1 cellular context compared by ENCODE assay signal in the genomic region with DNA sequence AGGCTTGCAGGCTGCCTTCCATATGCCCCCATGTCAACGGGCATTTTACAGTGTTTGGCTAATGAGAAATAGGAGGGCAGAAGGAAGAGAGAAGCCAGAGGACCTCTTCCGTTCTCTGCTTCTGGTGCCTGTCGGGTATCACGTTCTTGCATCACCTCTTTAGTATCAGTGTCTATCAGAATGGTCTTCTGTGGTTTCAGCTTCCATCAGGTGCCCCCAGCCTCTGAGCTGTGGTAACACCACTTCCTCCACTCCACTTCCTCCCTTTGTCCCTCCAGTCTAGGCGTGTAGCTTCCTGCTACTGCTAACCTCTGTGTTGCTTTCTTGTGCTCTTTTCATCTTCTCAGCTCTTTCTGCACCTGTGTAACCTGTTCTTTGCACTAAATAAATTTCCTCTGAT.
TF ChIP-seq lines count a peak whose summit lies in the region.

No MANE protein-coding gene starts in this region.

TF ChIP-seq in H1, 55 proteins besides CTCF, POLR2A, EP300 and RAD21 (continued from another document):
- TF ChIP-seq, protein P1, sequence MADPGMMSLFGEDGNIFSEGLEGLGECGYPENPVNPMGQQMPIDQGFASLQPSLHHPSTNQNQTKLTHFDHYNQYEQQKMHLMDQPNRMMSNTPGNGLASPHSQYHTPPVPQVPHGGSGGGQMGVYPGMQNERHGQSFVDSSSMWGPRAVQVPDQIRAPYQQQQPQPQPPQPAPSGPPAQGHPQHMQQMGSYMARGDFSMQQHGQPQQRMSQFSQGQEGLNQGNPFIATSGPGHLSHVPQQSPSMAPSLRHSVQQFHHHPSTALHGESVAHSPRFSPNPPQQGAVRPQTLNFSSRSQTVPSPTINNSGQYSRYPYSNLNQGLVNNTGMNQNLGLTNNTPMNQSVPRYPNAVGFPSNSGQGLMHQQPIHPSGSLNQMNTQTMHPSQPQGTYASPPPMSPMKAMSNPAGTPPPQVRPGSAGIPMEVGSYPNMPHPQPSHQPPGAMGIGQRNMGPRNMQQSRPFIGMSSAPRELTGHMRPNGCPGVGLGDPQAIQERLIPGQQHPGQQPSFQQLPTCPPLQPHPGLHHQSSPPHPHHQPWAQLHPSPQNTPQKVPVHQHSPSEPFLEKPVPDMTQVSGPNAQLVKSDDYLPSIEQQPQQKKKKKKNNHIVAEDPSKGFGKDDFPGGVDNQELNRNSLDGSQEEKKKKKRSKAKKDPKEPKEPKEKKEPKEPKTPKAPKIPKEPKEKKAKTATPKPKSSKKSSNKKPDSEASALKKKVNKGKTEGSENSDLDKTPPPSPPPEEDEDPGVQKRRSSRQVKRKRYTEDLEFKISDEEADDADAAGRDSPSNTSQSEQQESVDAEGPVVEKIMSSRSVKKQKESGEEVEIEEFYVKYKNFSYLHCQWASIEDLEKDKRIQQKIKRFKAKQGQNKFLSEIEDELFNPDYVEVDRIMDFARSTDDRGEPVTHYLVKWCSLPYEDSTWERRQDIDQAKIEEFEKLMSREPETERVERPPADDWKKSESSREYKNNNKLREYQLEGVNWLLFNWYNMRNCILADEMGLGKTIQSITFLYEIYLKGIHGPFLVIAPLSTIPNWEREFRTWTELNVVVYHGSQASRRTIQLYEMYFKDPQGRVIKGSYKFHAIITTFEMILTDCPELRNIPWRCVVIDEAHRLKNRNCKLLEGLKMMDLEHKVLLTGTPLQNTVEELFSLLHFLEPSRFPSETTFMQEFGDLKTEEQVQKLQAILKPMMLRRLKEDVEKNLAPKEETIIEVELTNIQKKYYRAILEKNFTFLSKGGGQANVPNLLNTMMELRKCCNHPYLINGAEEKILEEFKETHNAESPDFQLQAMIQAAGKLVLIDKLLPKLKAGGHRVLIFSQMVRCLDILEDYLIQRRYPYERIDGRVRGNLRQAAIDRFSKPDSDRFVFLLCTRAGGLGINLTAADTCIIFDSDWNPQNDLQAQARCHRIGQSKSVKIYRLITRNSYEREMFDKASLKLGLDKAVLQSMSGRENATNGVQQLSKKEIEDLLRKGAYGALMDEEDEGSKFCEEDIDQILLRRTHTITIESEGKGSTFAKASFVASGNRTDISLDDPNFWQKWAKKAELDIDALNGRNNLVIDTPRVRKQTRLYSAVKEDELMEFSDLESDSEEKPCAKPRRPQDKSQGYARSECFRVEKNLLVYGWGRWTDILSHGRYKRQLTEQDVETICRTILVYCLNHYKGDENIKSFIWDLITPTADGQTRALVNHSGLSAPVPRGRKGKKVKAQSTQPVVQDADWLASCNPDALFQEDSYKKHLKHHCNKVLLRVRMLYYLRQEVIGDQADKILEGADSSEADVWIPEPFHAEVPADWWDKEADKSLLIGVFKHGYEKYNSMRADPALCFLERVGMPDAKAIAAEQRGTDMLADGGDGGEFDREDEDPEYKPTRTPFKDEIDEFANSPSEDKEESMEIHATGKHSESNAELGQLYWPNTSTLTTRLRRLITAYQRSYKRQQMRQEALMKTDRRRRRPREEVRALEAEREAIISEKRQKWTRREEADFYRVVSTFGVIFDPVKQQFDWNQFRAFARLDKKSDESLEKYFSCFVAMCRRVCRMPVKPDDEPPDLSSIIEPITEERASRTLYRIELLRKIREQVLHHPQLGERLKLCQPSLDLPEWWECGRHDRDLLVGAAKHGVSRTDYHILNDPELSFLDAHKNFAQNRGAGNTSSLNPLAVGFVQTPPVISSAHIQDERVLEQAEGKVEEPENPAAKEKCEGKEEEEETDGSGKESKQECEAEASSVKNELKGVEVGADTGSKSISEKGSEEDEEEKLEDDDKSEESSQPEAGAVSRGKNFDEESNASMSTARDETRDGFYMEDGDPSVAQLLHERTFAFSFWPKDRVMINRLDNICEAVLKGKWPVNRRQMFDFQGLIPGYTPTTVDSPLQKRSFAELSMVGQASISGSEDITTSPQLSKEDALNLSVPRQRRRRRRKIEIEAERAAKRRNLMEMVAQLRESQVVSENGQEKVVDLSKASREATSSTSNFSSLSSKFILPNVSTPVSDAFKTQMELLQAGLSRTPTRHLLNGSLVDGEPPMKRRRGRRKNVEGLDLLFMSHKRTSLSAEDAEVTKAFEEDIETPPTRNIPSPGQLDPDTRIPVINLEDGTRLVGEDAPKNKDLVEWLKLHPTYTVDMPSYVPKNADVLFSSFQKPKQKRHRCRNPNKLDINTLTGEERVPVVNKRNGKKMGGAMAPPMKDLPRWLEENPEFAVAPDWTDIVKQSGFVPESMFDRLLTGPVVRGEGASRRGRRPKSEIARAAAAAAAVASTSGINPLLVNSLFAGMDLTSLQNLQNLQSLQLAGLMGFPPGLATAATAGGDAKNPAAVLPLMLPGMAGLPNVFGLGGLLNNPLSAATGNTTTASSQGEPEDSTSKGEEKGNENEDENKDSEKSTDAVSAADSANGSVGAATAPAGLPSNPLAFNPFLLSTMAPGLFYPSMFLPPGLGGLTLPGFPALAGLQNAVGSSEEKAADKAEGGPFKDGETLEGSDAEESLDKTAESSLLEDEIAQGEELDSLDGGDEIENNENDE (IDR thresholded peaks at IDR 0.05; ENCODE audit: insufficient replicate concordance, low read length) = no peak
- TF ChIP-seq CHD1 (IDR thresholded peaks at IDR 0.05; ENCODE audit: low read depth, low read length) = no peak
- no peak for TF ChIP-seq CEBPB (IDR thresholded peaks at IDR 0.05; ENCODE audit: low read depth, low read length)
- TF ChIP-seq MAFK (IDR thresholded peaks at IDR 0.05; ENCODE audit: low read depth, low read length) = no peak
- TF ChIP-seq GTF2F1 (IDR thresholded peaks at IDR 0.05; ENCODE audit: borderline replicate concordance, low read depth, low read length) = no peak
- no peak for TF ChIP-seq SIX5 (IDR thresholded peaks at IDR 0.05; ENCODE audit: low read depth, low read length)
- no peak for TF ChIP-seq RXRA (IDR thresholded peaks at IDR 0.05; ENCODE audit: insufficient read depth, low read depth, low read length)
- TF ChIP-seq, protein P2, sequence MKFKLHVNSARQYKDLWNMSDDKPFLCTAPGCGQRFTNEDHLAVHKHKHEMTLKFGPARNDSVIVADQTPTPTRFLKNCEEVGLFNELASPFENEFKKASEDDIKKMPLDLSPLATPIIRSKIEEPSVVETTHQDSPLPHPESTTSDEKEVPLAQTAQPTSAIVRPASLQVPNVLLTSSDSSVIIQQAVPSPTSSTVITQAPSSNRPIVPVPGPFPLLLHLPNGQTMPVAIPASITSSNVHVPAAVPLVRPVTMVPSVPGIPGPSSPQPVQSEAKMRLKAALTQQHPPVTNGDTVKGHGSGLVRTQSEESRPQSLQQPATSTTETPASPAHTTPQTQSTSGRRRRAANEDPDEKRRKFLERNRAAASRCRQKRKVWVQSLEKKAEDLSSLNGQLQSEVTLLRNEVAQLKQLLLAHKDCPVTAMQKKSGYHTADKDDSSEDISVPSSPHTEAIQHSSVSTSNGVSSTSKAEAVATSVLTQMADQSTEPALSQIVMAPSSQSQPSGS (IDR thresholded peaks at IDR 0.05; ENCODE audit: low read length) = no peak
